12 cellular contexts compared by ENCODE assay signal in genomic region chr1:206173110-206173719, GRCh38. TPM values are rescaled to one million over a fixed set of nuclear protein-coding genes. Genes with fewer than 3 reads are reported as not detected.
"Had no signal": no experiment of that assay in that cellular context is flagged by ENCODE, and none has a peak within 500 bp of the region (broad histone marks: within the 10 kb centered on the region; RNA-seq: fewer than 3 reads in every experiment).

No MANE protein-coding gene starts in this region.

RNA-seq across cellular contexts. Expression of gene FAM72A, which starts 29.4 kb away (rescaled TPM):
- total RNA-seq: thyroid gland, ureter had no signal

RNA-seq across cellular contexts. Expression of gene AVPR1B, which starts 56.0 kb away (rescaled TPM):
- total RNA-seq: subcutaneous adipose tissue, suprapubic skin, temporal lobe, testis, thoracic aorta, tibial nerve, upper lobe of left lung, upper lobe of right lung, ureter, urinary bladder, vagina had no signal
- polyA plus RNA-seq: urinary bladder had no signal
